25 cellular contexts compared by ENCODE assay signal in genomic region chr4:141127884-141128283, GRCh38. TPM values are rescaled to one million over a fixed set of nuclear protein-coding genes. Genes with fewer than 3 reads are reported as not detected.
DNase-seq lines count a peak whose midpoint lies in the region; ATAC-seq and TF ChIP-seq lines count a peak whose summit lies in the region.
"Had no signal": no experiment of that assay in that cellular context is flagged by ENCODE, and none has a peak within 500 bp of the region (broad histone marks: within the 10 kb centered on the region; RNA-seq: fewer than 3 reads in every experiment).

No MANE protein-coding gene starts in this region.

- H3K27me3 ChIP-seq in BLaER1 (peaks cover 11% of the 10 kb centered on the region; the same call in 1 of the 2 replicates), Loucy (ENCODE audit: insufficient read depth, low read length, poor library complexity, severe bottlenecking) (no peaks in the 10 kb centered on the region), esophagus squamous epithelium (peaks cover 0 to 24% (median 0%) of the 10 kb centered on the region in 4 donors), muscle layer of colon (ENCODE audit: control insufficient read depth in 1 of 2, insufficient read depth in 2 of 2, low read length in 2 of 2) (peaks cover 0 to 2% of the 10 kb centered on the region in 2 donors)
- H3K27me3 ChIP-seq: uterus had no signal

- 16 to 23% methylated on average over 3 of the region's 3 CpGs for WGBS in esophagus squamous epithelium, 2 donors

- no peak overlapping the region for H3K4me3 Mint-ChIP-seq in activated CD4-positive, alpha-beta T cell treated with anti-CD3 and anti-CD28 coated beads, Interleukin-2, amount 10 ng/mL, durations not matched to agents 7 days and 5 days
- H3K4me3 Mint-ChIP-seq in activated T-helper 17 cell treated with anti-CD3 and anti-CD28 coated beads, Interleukin-2, amount 50 U/mL, for 72 hours: no peak overlapping the region
- H3K4me3 Mint-ChIP-seq: activated CD4-positive, alpha-beta T cell treated with anti-CD3 and anti-CD28 coated beads, Interleukin-2, amount 10 ng/mL, durations not matched to agents 24 days and 14 days; activated CD8-positive, alpha-beta memory T cell treated with anti-CD3 and anti-CD28 coated beads, Interleukin-2, amount 10 ng/mL, durations not matched to agents 7 days and 5 days; activated naive CD4-positive, alpha-beta T cell treated with anti-CD3 and anti-CD28 coated beads, Interleukin-2, amount 10 ng/mL, durations not matched to agents 7 days and 5 days; CD4-positive, alpha-beta memory T cell; dendritic cell treated with granulocyte-macrophage colony-stimulating factor and Interleukin-4, amounts not matched to agents 40 ng/mL and 50 ng/mL, for 4 days had no signal

- no peak overlapping the region for H2AFZ ChIP-seq in Loucy (ENCODE audit: low read length)

- POLR2A ChIA-PET in activated CD4-positive, alpha-beta T cell treated with anti-CD3 and anti-CD28 coated beads, Interleukin-2, amount 10 ng/mL, durations not matched to agents 7 days and 5 days (lab: Charles Lee): no interaction called here

- H3K4me1 Mint-ChIP-seq in activated CD4-positive, alpha-beta T cell treated with anti-CD3 and anti-CD28 coated beads, Interleukin-2, amount 10 ng/mL, durations not matched to agents 7 days and 5 days: peaks cover 4% of the 10 kb centered on the region
- H3K4me1 Mint-ChIP-seq in activated T-helper 17 cell treated with anti-CD3 and anti-CD28 coated beads, Interleukin-2, amount 50 U/mL, for 72 hours: no peaks in the 10 kb centered on the region

- no peak for DNase-seq in esophagus squamous epithelium (lab: John Stamatoyannopoulos, UW)
- no peak for DNase-seq in stimulated activated CD4-positive, alpha-beta T cell treated with anti-CD3 and anti-CD28 coated beads, Interleukin-2, amount 100 ng/mL, for 48 hours
- no peak for DNase-seq in HUDEP-2 (lab: John Stamatoyannopoulos, UW; ENCODE audit: unreplicated experiment in 76 of 76)
- DNase-seq in activated CD4-positive, alpha-beta T cell treated with anti-CD3 and anti-CD28 coated beads, Interleukin-2, amount 10 ng/mL, durations not matched to agents 7 days and 5 days: no peak
- DNase-seq: activated CD4-positive, alpha-beta T cell treated with anti-CD3 and anti-CD28 coated beads, Interleukin-2, amount 10 ng/mL, durations not matched to agents 24 days and 14 days; activated CD8-positive, alpha-beta memory T cell treated with anti-CD3 and anti-CD28 coated beads, Interleukin-2, amount 10 ng/mL, durations not matched to agents 7 days and 5 days; activated naive CD4-positive, alpha-beta T cell treated with anti-CD3 and anti-CD28 coated beads, Interleukin-2, amount 10 ng/mL, durations not matched to agents 7 days and 5 days; amniotic stem cell; CD4-positive, alpha-beta memory T cell; central memory CD4-positive, alpha-beta T cell; NCI-H1436; NCI-H2171; NCI-H524; SIG-M5; stimulated activated CD4-positive, alpha-beta T cell treated with anti-CD3 and anti-CD28 coated beads, Interleukin-15, amount 100 ng/mL, for 24 hours; stimulated activated naive CD4-positive, alpha-beta T cell; uterus had no signal

- no peak overlapping the region for H3K9ac ChIP-seq in BLaER1
- no peak overlapping the region for H3K9ac ChIP-seq in Loucy (ENCODE audit: low read depth, low read length, poor library complexity, severe bottlenecking)
- H3K9ac ChIP-seq in muscle layer of colon (ENCODE audit: low read length): no peak overlapping the region
- H3K9ac ChIP-seq: KMS-11 had no signal

- peaks cover 35% of the 10 kb centered on the region for H3K4me1 ChIP-seq in BLaER1
- H3K4me1 ChIP-seq in Loucy (ENCODE audit: insufficient read depth, low read length, poor library complexity, severe bottlenecking): peaks cover 73% of the 10 kb centered on the region
- peaks cover 0 to 47% (median 0%) of the 10 kb centered on the region in 3 donors for H3K4me1 ChIP-seq in esophagus squamous epithelium
- peaks cover 29% of the 10 kb centered on the region for H3K4me1 ChIP-seq in muscle layer of colon (ENCODE audit: insufficient read depth, low read length)
- H3K4me1 ChIP-seq: uterus had no signal

- no peak overlapping the region for H3K27ac Mint-ChIP-seq in activated CD4-positive, alpha-beta T cell treated with anti-CD3 and anti-CD28 coated beads, Interleukin-2, amount 10 ng/mL, durations not matched to agents 7 days and 5 days
- no peak overlapping the region for H3K27ac Mint-ChIP-seq in activated T-helper 17 cell treated with anti-CD3 and anti-CD28 coated beads, Interleukin-2, amount 50 U/mL, for 72 hours
- H3K27ac Mint-ChIP-seq: activated CD4-positive, alpha-beta T cell treated with anti-CD3 and anti-CD28 coated beads, Interleukin-2, amount 10 ng/mL, durations not matched to agents 24 days and 14 days; activated CD8-positive, alpha-beta memory T cell treated with anti-CD3 and anti-CD28 coated beads, Interleukin-2, amount 10 ng/mL, durations not matched to agents 7 days and 5 days; activated naive CD4-positive, alpha-beta T cell treated with anti-CD3 and anti-CD28 coated beads, Interleukin-2, amount 10 ng/mL, durations not matched to agents 7 days and 5 days; CD4-positive, alpha-beta memory T cell; dendritic cell treated with granulocyte-macrophage colony-stimulating factor and Interleukin-4, amounts not matched to agents 40 ng/mL and 50 ng/mL, for 4 days had no signal

- H3K27ac ChIP-seq in BLaER1 (no peak overlapping the region), esophagus squamous epithelium (peak overlapping the region in 3 of 4 donors; percentile 50 to 65 (median 55)), muscle layer of colon (ENCODE audit: low read depth, low read length) (peak overlapping the region; percentile 12)
- H3K27ac ChIP-seq: KMS-11, thoracic aorta, uterus had no signal

- no peak for TF ChIP-seq POLR2A in esophagus squamous epithelium (IDR thresholded peaks at IDR 0.05)

- no peaks in the 10 kb centered on the region for H3K9me3 Mint-ChIP-seq in activated CD4-positive, alpha-beta T cell treated with anti-CD3 and anti-CD28 coated beads, Interleukin-2, amount 10 ng/mL, durations not matched to agents 7 days and 5 days
- no peaks in the 10 kb centered on the region for H3K9me3 Mint-ChIP-seq in activated T-helper 17 cell treated with anti-CD3 and anti-CD28 coated beads, Interleukin-2, amount 50 U/mL, for 72 hours
- H3K9me3 Mint-ChIP-seq: activated CD4-positive, alpha-beta T cell treated with anti-CD3 and anti-CD28 coated beads, Interleukin-2, amount 10 ng/mL, durations not matched to agents 24 days and 14 days; activated naive CD4-positive, alpha-beta T cell treated with anti-CD3 and anti-CD28 coated beads, Interleukin-2, amount 10 ng/mL, durations not matched to agents 7 days and 5 days; dendritic cell treated with granulocyte-macrophage colony-stimulating factor and Interleukin-4, amounts not matched to agents 40 ng/mL and 50 ng/mL, for 4 days had no signal

- no peaks in the 10 kb centered on the region for H3K9me2 ChIP-seq in Loucy (replicated peaks; ENCODE audit: low read depth, low read length)

- H3K9me3 ChIP-seq in BLaER1: no peaks in the 10 kb centered on the region
- no peaks in the 10 kb centered on the region for H3K9me3 ChIP-seq in Loucy (ENCODE audit: insufficient read depth, low read depth, low read length)
- H3K9me3 ChIP-seq in esophagus squamous epithelium: no peaks in the 10 kb centered on the region
- no peaks in the 10 kb centered on the region for H3K9me3 ChIP-seq in muscle layer of colon (ENCODE audit: low read length)
- H3K9me3 ChIP-seq: thoracic aorta, uterus had no signal

- H4K20me1 ChIP-seq in BLaER1 (no peaks in the 10 kb centered on the region), Loucy (ENCODE audit: insufficient read depth, low read length, poor library complexity, severe bottlenecking) (peaks cover 4% of the 10 kb centered on the region)

- no peaks in the 10 kb centered on the region for H3K36me3 ChIP-seq in BLaER1
- H3K36me3 ChIP-seq in Loucy (ENCODE audit: insufficient read depth, low read length): no peaks in the 10 kb centered on the region
- no peaks in the 10 kb centered on the region for H3K36me3 ChIP-seq in esophagus squamous epithelium
- H3K36me3 ChIP-seq in muscle layer of colon (ENCODE audit: insufficient read depth, low read length): no peaks in the 10 kb centered on the region
- H3K36me3 ChIP-seq: thoracic aorta, uterus had no signal

- H3F3A ChIP-seq in Loucy (ENCODE audit: low read depth): no peaks in the 10 kb centered on the region

- CTCF ChIA-PET in activated CD4-positive, alpha-beta T cell treated with anti-CD3 and anti-CD28 coated beads, Interleukin-2, amount 10 ng/mL, durations not matched to agents 7 days and 5 days (lab: Charles Lee): interaction anchor here (0.5 kb wide), 1 partner anchor 375 kb away, joined by 5 read pairs; no protein-coding TSS in a partner anchor

- no peaks in the 10 kb centered on the region for H3K36me3 Mint-ChIP-seq in activated CD4-positive, alpha-beta T cell treated with anti-CD3 and anti-CD28 coated beads, Interleukin-2, amount 10 ng/mL, durations not matched to agents 7 days and 5 days (ENCODE audit: low read depth)
- no peaks in the 10 kb centered on the region for H3K36me3 Mint-ChIP-seq in activated T-helper 17 cell treated with anti-CD3 and anti-CD28 coated beads, Interleukin-2, amount 50 U/mL, for 72 hours (ENCODE audit: low read depth)
- H3K36me3 Mint-ChIP-seq: activated CD8-positive, alpha-beta memory T cell treated with anti-CD3 and anti-CD28 coated beads, Interleukin-2, amount 10 ng/mL, durations not matched to agents 7 days and 5 days; activated naive CD4-positive, alpha-beta T cell treated with anti-CD3 and anti-CD28 coated beads, Interleukin-2, amount 10 ng/mL, durations not matched to agents 7 days and 5 days; CD4-positive, alpha-beta memory T cell had no signal

- ATAC-seq in activated T-helper 17 cell treated with anti-CD3 and anti-CD28 coated beads, Interleukin-2, amount 50 U/mL, for 72 hours (replicated peaks): no peak
- ATAC-seq: activated CD8-positive, alpha-beta memory T cell treated with anti-CD3 and anti-CD28 coated beads, Interleukin-2, amount 10 ng/mL, durations not matched to agents 7 days and 5 days had no signal

- H3K4me2 ChIP-seq in BLaER1 (peak overlapping the region; percentile 45), Loucy (ENCODE audit: low read depth, low read length, poor library complexity, severe bottlenecking) (peak overlapping the region; percentile 87)
- H3K4me2 ChIP-seq: KMS-11 had no signal

- H3K27me3 Mint-ChIP-seq in activated CD4-positive, alpha-beta T cell treated with anti-CD3 and anti-CD28 coated beads, Interleukin-2, amount 10 ng/mL, durations not matched to agents 7 days and 5 days: peaks cover 56% of the 10 kb centered on the region
- H3K27me3 Mint-ChIP-seq in activated T-helper 17 cell treated with anti-CD3 and anti-CD28 coated beads, Interleukin-2, amount 50 U/mL, for 72 hours: peaks cover 60% of the 10 kb centered on the region

- H3K4me3 ChIP-seq in BLaER1 (no peak overlapping the region), Loucy (ENCODE audit: low read length, poor library complexity, severe bottlenecking) (peak overlapping the region; percentile 86), esophagus squamous epithelium (no peak overlapping the region), muscle layer of colon (ENCODE audit: low read depth in 1 of 2, low read length in 2 of 2) (peak overlapping the region in 1 of 2 donors; percentile 2)
- H3K4me3 ChIP-seq: lung, thoracic aorta, uterus had no signal

- intact Hi-C loops in esophagus squamous epithelium (cut with DNase I): no loop called here

- TF ChIP-seq CTCF in Loucy (conservative IDR thresholded peaks at IDR 0.05; ENCODE audit: low read length) (no peak), esophagus squamous epithelium (IDR thresholded peaks at IDR 0.05) (no peak)

- peaks cover 59% of the 10 kb centered on the region for H3K79me2 ChIP-seq in Loucy (ENCODE audit: insufficient read depth, low read length)

RNA-seq across cellular contexts. Expression of gene RNF150, which starts 5.4 kb away (rescaled TPM):
- total RNA-seq in esophagus squamous epithelium: 1 to 10 TPM in 3 of 4 donors, under 1 TPM in 1; 0.23 to 6.7 (median 4.5) TPM
- total RNA-seq in activated CD4-positive, alpha-beta T cell treated with anti-CD3 and anti-CD28 coated beads, Interleukin-2, amount 10 ng/mL, durations not matched to agents 7 days and 5 days: under 1 TPM in 1 of 2 experiments, not detected in 1; 0.02 TPM
- total RNA-seq in activated T-helper 17 cell treated with anti-CD3 and anti-CD28 coated beads, Interleukin-2, amount 50 U/mL, for 72 hours: under 1 TPM in 1 of 2 donors, not detected in 1; 0.11 TPM
- total RNA-seq: activated CD4-positive, alpha-beta T cell treated with anti-CD3 and anti-CD28 coated beads, Interleukin-2, amount 10 ng/mL, durations not matched to agents 24 days and 14 days; CD4-positive, alpha-beta memory T cell had no signal
